In genomic region chr16:81456523-81457325, GRCh38 we compare ENCODE assay signal across 16 cellular contexts. TPM values are rescaled to one million over a fixed set of nuclear protein-coding genes. Genes with fewer than 3 reads are reported as not detected.
DNase-seq lines count a peak whose midpoint lies in the region; TF ChIP-seq lines count a peak whose summit lies in the region.
"Had no signal": no experiment of that assay in that cellular context is flagged by ENCODE, and none has a peak within 500 bp of the region (broad histone marks: within the 10 kb centered on the region; RNA-seq: fewer than 3 reads in every experiment).

No MANE protein-coding gene starts in this region.

- H3K4me3 ChIP-seq in transverse colon = no peak overlapping the region
- H3K4me3 ChIP-seq: upper lobe of left lung had no signal

- H3K4me1 ChIP-seq in transverse colon = peaks cover 24 to 66% (median 50%) of the 10 kb centered on the region in 4 donors

- H3K36me3 ChIP-seq in transverse colon = no peaks in the 10 kb centered on the region
- H3K36me3 ChIP-seq: WERI-Rb-1 had no signal

- intact Hi-C loops in transverse colon (cut with DNase I; ENCODE audit: low total_unique reads) = no loop called here

- in situ Hi-C loops in transverse colon (cut with MboI; ENCODE audit: low pct_ligation_motif_present in 1 of 4, low pct_unique_long_range_greater_than_20kb in 1 of 4, low sequenced_read_pairs in 3 of 4) = no loop called here

- H3K27me3 ChIP-seq in transverse colon = no peaks in the 10 kb centered on the region
- H3K27me3 ChIP-seq: upper lobe of left lung had no signal

- no peaks in the 10 kb centered on the region for H3K9me3 Mint-ChIP-seq in activated naive CD4-positive, alpha-beta T cell treated with anti-CD3 and anti-CD28 coated beads, Interleukin-2, amount 50 U/mL, for 24 hours
- H3K9me3 Mint-ChIP-seq in brain = peaks cover 0 to 8% (median 0%) of the 10 kb centered on the region in 5 experiments
- no peaks in the 10 kb centered on the region for H3K9me3 Mint-ChIP-seq in mesothelial cell of epicardium

- H3K4me3 Mint-ChIP-seq in activated naive CD4-positive, alpha-beta T cell treated with anti-CD3 and anti-CD28 coated beads, Interleukin-2, amount 50 U/mL, for 24 hours = no peak overlapping the region
- H3K4me3 Mint-ChIP-seq in brain (no peak overlapping the region), mesothelial cell of epicardium (no peak overlapping the region)

- peak overlapping the region; percentile 52 to 82 (median 72) for H3K27ac ChIP-seq in transverse colon
- H3K27ac ChIP-seq: WERI-Rb-1 had no signal

- H3K27me3 Mint-ChIP-seq in activated naive CD4-positive, alpha-beta T cell treated with anti-CD3 and anti-CD28 coated beads, Interleukin-2, amount 50 U/mL, for 24 hours = no peaks in the 10 kb centered on the region
- H3K27me3 Mint-ChIP-seq in brain = peaks cover 4% of the 10 kb centered on the region
- no peaks in the 10 kb centered on the region for H3K27me3 Mint-ChIP-seq in mesothelial cell of epicardium (ENCODE audit: low read depth)

- TF ChIP-seq EP300 in transverse colon (IDR thresholded peaks at IDR 0.05; ENCODE audit: low read depth) = no peak

- no peaks in the 10 kb centered on the region for H3K9me3 ChIP-seq in transverse colon
- H3K9me3 ChIP-seq: upper lobe of left lung had no signal

- TF ChIP-seq CTCF in brain (conservative IDR thresholded peaks at IDR 0.05) = no peak
- no peak for TF ChIP-seq CTCF in mesothelial cell of epicardium (IDR thresholded peaks at IDR 0.05; ENCODE audit: unreplicated experiment)
- TF ChIP-seq CTCF in transverse colon (IDR thresholded peaks at IDR 0.05) = no peak

- 38 to 63% methylated on average over 10 to 22 of the region's 23 CpGs for WGBS in transverse colon (ENCODE audit: low coverage in 1 of 2), 2 donors

- H3K36me3 Mint-ChIP-seq in activated naive CD4-positive, alpha-beta T cell treated with anti-CD3 and anti-CD28 coated beads, Interleukin-2, amount 50 U/mL, for 24 hours = peaks cover 12% of the 10 kb centered on the region
- H3K36me3 Mint-ChIP-seq in brain (peaks cover 66% of the 10 kb centered on the region), mesothelial cell of epicardium (peaks cover 8% of the 10 kb centered on the region)

- DNase-seq in activated naive CD4-positive, alpha-beta T cell treated with Interleukin-2 at 50 U/mL for 16 hours = no peak
- DNase-seq in mesothelial cell of epicardium (ENCODE audit: low spot score in 2 of 2, unreplicated experiment in 2 of 2) (no peak), transverse colon (peak; percentile 77), GDM1 (lab: John Stamatoyannopoulos, UW) (no peak), DMS 273 treated with DMSO at 0.1 percent for 48 hours (lab: John Stamatoyannopoulos, UW) (no peak), amygdala (lab: John Stamatoyannopoulos, UW) (no peak)
- DNase-seq: ACHN; activated CD8-positive, alpha-beta memory T cell treated with anti-CD3 and anti-CD28 coated beads, Interleukin-2, amount 50 U/mL, for 4 hours; DMS53; NCI-H1930; NCI-H82; stimulated activated CD4-positive, alpha-beta T cell treated with anti-CD3 and anti-CD28 coated beads, Interleukin-12 subunit alpha, Interleukin-12 subunit beta, amount 100 ng/mL, for 4 hours; upper lobe of left lung; WERI-Rb-1 had no signal

- no peak for TF ChIP-seq POLR2A in transverse colon (IDR thresholded peaks at IDR 0.05)

- H3K4me1 Mint-ChIP-seq in activated naive CD4-positive, alpha-beta T cell treated with anti-CD3 and anti-CD28 coated beads, Interleukin-2, amount 50 U/mL, for 24 hours = peaks cover 57% of the 10 kb centered on the region
- H3K4me1 Mint-ChIP-seq in brain (peaks cover 82% of the 10 kb centered on the region), mesothelial cell of epicardium (peaks cover 17% of the 10 kb centered on the region)

- peak overlapping the region; percentile 82 for H3K27ac Mint-ChIP-seq in activated naive CD4-positive, alpha-beta T cell treated with anti-CD3 and anti-CD28 coated beads, Interleukin-2, amount 50 U/mL, for 24 hours
- peak overlapping the region in 4 of 5 experiments; percentile 29 to 77 (median 67) for H3K27ac Mint-ChIP-seq in brain
- H3K27ac Mint-ChIP-seq in mesothelial cell of epicardium = peak overlapping the region; percentile 36

RNA-seq across cellular contexts. Expression of gene CMIP, which starts 12.1 kb away (rescaled TPM):
- polyA plus RNA-seq in brain (ENCODE audit: insufficient read depth, low read depth, low replicate concordance) = 409 TPM
- total RNA-seq in mesothelial cell of epicardium = 70.0 to 74.9 TPM (median 71.0 TPM) in 3 replicates
- 10 to 100 TPM; 40.0 to 69.6 (median 47.0) TPM for total RNA-seq in transverse colon
